In the genomic region with DNA sequence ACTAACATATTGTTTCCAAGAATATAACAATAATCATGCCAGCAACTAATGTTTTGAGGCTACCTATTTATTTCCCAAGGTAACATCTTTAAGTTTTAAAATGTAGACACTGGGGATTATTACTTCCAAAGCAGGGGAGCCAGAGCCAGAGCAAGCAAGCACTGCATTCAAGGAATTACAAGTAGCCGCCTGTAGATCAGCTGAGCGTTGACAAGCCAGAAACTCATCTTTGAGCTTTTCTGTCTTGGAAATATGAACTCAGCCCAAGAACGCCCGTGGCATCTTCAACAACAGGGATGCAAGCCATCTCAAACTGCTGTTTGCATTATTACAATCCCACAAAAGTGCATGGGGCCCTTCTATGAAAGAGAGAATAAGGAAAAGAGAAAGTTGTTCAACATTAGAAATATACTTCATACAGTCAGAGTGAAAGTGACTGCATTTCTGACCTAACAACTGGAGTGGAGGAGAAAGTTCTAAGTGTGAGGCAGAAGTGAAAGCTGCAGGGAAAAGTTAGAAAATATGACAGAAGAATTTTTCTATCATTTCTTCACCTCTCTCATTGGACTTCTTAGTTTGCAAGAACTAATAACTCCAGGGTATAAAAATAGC, we compare ENCODE assay signal across 1 cellular context.
TF ChIP-seq lines count a peak whose summit lies in the region.

No MANE protein-coding gene starts in this region.

TF ChIP-seq in GM23338, 12 proteins besides CTCF, POLR2A, EP300 and RAD21 (continued from another document):
- TF ChIP-seq, protein P1, sequence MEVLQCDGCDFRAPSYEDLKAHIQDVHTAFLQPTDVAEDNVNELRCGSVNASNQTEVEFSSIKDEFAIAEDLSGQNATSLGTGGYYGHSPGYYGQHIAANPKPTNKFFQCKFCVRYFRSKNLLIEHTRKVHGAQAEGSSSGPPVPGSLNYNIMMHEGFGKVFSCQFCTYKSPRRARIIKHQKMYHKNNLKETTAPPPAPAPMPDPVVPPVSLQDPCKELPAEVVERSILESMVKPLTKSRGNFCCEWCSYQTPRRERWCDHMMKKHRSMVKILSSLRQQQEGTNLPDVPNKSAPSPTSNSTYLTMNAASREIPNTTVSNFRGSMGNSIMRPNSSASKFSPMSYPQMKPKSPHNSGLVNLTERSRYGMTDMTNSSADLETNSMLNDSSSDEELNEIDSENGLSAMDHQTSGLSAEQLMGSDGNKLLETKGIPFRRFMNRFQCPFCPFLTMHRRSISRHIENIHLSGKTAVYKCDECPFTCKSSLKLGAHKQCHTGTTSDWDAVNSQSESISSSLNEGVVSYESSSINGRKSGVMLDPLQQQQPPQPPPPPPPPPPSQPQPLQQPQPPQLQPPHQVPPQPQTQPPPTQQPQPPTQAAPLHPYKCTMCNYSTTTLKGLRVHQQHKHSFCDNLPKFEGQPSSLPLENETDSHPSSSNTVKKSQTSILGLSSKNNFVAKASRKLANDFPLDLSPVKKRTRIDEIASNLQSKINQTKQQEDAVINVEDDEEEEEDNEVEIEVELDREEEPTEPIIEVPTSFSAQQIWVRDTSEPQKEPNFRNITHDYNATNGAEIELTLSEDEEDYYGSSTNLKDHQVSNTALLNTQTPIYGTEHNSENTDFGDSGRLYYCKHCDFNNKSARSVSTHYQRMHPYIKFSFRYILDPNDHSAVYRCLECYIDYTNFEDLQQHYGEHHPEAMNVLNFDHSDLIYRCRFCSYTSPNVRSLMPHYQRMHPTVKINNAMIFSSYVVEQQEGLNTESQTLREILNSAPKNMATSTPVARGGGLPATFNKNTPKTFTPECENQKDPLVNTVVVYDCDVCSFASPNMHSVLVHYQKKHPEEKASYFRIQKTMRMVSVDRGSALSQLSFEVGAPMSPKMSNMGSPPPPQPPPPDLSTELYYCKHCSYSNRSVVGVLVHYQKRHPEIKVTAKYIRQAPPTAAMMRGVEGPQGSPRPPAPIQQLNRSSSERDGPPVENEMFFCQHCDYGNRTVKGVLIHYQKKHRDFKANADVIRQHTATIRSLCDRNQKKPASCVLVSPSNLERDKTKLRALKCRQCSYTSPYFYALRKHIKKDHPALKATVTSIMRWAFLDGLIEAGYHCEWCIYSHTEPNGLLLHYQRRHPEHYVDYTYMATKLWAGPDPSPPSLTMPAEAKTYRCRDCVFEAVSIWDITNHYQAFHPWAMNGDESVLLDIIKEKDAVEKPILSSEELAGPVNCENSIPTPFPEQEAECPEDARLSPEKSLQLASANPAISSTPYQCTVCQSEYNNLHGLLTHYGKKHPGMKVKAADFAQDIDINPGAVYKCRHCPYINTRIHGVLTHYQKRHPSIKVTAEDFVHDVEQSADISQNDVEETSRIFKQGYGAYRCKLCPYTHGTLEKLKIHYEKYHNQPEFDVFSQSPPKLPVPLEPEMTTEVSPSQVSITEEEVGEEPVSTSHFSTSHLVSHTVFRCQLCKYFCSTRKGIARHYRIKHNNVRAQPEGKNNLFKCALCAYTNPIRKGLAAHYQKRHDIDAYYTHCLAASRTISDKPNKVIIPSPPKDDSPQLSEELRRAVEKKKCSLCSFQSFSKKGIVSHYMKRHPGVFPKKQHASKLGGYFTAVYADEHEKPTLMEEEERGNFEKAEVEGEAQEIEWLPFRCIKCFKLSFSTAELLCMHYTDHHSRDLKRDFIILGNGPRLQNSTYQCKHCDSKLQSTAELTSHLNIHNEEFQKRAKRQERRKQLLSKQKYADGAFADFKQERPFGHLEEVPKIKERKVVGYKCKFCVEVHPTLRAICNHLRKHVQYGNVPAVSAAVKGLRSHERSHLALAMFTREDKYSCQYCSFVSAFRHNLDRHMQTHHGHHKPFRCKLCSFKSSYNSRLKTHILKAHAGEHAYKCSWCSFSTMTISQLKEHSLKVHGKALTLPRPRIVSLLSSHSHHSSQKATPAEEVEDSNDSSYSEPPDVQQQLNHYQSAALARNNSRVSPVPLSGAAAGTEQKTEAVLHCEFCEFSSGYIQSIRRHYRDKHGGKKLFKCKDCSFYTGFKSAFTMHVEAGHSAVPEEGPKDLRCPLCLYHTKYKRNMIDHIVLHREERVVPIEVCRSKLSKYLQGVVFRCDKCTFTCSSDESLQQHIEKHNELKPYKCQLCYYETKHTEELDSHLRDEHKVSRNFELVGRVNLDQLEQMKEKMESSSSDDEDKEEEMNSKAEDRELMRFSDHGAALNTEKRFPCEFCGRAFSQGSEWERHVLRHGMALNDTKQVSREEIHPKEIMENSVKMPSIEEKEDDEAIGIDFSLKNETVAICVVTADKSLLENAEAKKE (CRISPR knock-in tag; IDR thresholded peaks at IDR 0.05) = no peak
- TF ChIP-seq, protein P2, sequence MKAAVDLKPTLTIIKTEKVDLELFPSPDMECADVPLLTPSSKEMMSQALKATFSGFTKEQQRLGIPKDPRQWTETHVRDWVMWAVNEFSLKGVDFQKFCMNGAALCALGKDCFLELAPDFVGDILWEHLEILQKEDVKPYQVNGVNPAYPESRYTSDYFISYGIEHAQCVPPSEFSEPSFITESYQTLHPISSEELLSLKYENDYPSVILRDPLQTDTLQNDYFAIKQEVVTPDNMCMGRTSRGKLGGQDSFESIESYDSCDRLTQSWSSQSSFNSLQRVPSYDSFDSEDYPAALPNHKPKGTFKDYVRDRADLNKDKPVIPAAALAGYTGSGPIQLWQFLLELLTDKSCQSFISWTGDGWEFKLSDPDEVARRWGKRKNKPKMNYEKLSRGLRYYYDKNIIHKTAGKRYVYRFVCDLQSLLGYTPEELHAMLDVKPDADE (IDR thresholded peaks at IDR 0.05) = no peak
